Comparison of ENCODE assay signal across 1 cellular context in the genomic region with DNA sequence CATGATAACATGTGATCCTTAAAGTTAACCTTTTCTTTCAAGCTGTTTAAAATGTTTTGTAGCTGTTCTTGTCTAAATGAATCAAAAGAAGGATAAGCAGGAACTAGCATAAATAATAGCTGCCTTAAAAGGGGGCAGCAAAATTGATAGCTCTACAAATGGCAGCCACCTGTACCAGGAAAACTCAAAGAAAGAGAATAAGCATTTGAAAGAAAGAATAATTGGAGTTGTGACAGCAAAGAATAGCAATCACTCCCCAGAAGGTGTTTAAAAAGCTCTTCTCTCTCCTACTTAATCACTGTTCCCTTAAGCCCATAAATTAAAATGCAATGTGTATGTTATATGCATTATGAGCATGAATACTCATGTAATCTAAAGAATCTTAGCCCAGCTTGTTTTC.
TF ChIP-seq lines count a peak whose summit lies in the region.

No MANE protein-coding gene starts in this region.

TF ChIP-seq in endothelial cell of umbilical vein, 7 proteins besides CTCF, POLR2A, EP300 and RAD21:
- TF ChIP-seq MYC (IDR thresholded peaks at IDR 0.05; ENCODE audit: low read depth, low read length) (no peak), FOS (IDR thresholded peaks at IDR 0.05; ENCODE audit: borderline replicate concordance, insufficient read depth, low read length) (no peak), JUN (IDR thresholded peaks at IDR 0.05; ENCODE audit: borderline replicate concordance, insufficient read depth, insufficient read length, low read depth) (no peak), GATA2 (IDR thresholded peaks at IDR 0.05; ENCODE audit: insufficient read depth, insufficient read length, low read depth, low read length) (no peak), MAX (IDR thresholded peaks at IDR 0.05; ENCODE audit: insufficient read depth, insufficient read length) (no peak), EZH2 (IDR thresholded peaks at IDR 0.05; ENCODE audit: borderline replicate concordance, low read depth, low read length, severe bottlenecking) (no peak), POLR2AphosphoS5 (IDR thresholded peaks at IDR 0.05; ENCODE audit: insufficient read depth, low read depth, low read length) (no peak)
